Comparison of ENCODE assay signal across 8 cellular contexts in genomic region chr5:154683101-154683757, GRCh38.
DNase-seq lines count a peak whose midpoint lies in the region; ATAC-seq, FAIRE-seq and TF ChIP-seq lines count a peak whose summit lies in the region.

No MANE protein-coding gene starts in this region.

- peak overlapping the region; percentile 83 for H3K4me2 ChIP-seq in A549

- intact Hi-C loops in thyroid gland (cut with DNase I): loop anchor here (5.0 kb wide), 1 partner anchor 79 kb away; no protein-coding TSS in a partner anchor

- peaks cover 10% of the 10 kb centered on the region for H3K4me1 ChIP-seq in A549
- H3K4me1 ChIP-seq in thyroid gland: peaks cover 4 to 17% of the 10 kb centered on the region in 2 donors

- no peak overlapping the region for H3K27ac Mint-ChIP-seq in activated naive CD8-positive, alpha-beta T cell treated with anti-CD3 and anti-CD28 coated beads, Interleukin-2, amount 50 U/mL, for 24 hours

- H3K4me1 Mint-ChIP-seq in activated naive CD8-positive, alpha-beta T cell treated with anti-CD3 and anti-CD28 coated beads, Interleukin-2, amount 50 U/mL, for 24 hours: peaks cover 6% of the 10 kb centered on the region

- TF ChIP-seq POLR2A in A549 (IDR thresholded peaks at IDR 0.05; ENCODE audit: low read length): no peak
- TF ChIP-seq POLR2A in thyroid gland (IDR thresholded peaks at IDR 0.05): no peak

- H3K4me3 Mint-ChIP-seq in activated naive CD8-positive, alpha-beta T cell treated with anti-CD3 and anti-CD28 coated beads, Interleukin-2, amount 50 U/mL, for 24 hours: peak overlapping the region; percentile 48

- no peak for TF ChIP-seq RAD21 in A549 (conservative IDR thresholded peaks at IDR 0.05 in 1 of 2, IDR thresholded peaks at IDR 0.05 in 1 of 2)

- DNase-seq in A549 (ENCODE audit: low read depth in 1 of 2, low spot score in 1 of 2) (peak in 1 of 2 experiments; percentile 36), left lobe of liver (ENCODE audit: low spot score) (no peak), thyroid gland (no peak), SKM-1 (lab: John Stamatoyannopoulos, UW; ENCODE audit: unreplicated experiment) (no peak)
- DNase-seq in activated naive CD8-positive, alpha-beta T cell treated with anti-CD3 and anti-CD28 coated beads, Interleukin-2, amount 50 U/mL, for 24 hours: no peak
- DNase-seq in NK-92 treated with Interleukin-12 subunit alpha and Interleukin-12 subunit beta, amount 100 ng/mL, for 24 hours (lab: John Stamatoyannopoulos, UW): no peak

- POLR2A ChIA-PET in A549 (lab: Yijun Ruan, JAX): interaction anchor here (0.6 to 1.0 kb wide), 8 partner anchors 16 to 240 kb away, joined by 3 to 7 read pairs (median 4); partner anchors contain the start of gene CNOT8

- ATAC-seq in A549: peak; percentile 51 to 64; a peak in 5 of 6 replicates
- peak; percentile 63 for ATAC-seq in GM19035 (IDR thresholded peaks at IDR 0.05; ENCODE audit: unreplicated experiment)
- peak; percentile 52 for ATAC-seq in HG03159 (IDR thresholded peaks at IDR 0.05; ENCODE audit: unreplicated experiment)
- peak; percentile 4 for ATAC-seq in activated naive CD8-positive, alpha-beta T cell treated with anti-CD3 and anti-CD28 coated beads, Interleukin-2, amount 50 U/mL, for 24 hours
- ATAC-seq in left lobe of liver: peak; percentile 18

- peaks cover 18% of the 10 kb centered on the region for H3K9me3 ChIP-seq in A549
- no peaks in the 10 kb centered on the region for H3K9me3 ChIP-seq in thyroid gland

- H3K9me3 Mint-ChIP-seq in activated naive CD8-positive, alpha-beta T cell treated with anti-CD3 and anti-CD28 coated beads, Interleukin-2, amount 50 U/mL, for 24 hours: no peaks in the 10 kb centered on the region

- no peak for FAIRE-seq in A549 (lab: Jason Lieb, UNC)

- no peaks in the 10 kb centered on the region for H3K27me3 ChIP-seq in thyroid gland

- H3K4me3 ChIP-seq in A549: peak overlapping the region; percentile 43
- H3K4me3 ChIP-seq in thyroid gland (replicated peaks in 1 of 3): peak overlapping the region in 2 of 3 donors; percentile 13 to 25

- no peak for TF ChIP-seq EP300 in A549 (IDR thresholded peaks at IDR 0.05)

- CTCF ChIA-PET in A549 (lab: Yijun Ruan, JAX): interaction anchor here (0.6 to 1.7 kb wide), 3 partner anchors 11 to 103 kb away, joined by 3 to 6 read pairs (median 4); no protein-coding TSS in a partner anchor

- H3K36me3 Mint-ChIP-seq in activated naive CD8-positive, alpha-beta T cell treated with anti-CD3 and anti-CD28 coated beads, Interleukin-2, amount 50 U/mL, for 24 hours (ENCODE audit: low read depth): no peaks in the 10 kb centered on the region

- WGBS in A549 (ENCODE audit: missing lambda C conversion rate): 26% methylated on average over 8 of the region's 16 CpGs
- 16 to 18% methylated on average over 14 to 16 of the region's 16 CpGs for WGBS in thyroid gland, 2 donors

- peaks cover 7% of the 10 kb centered on the region for H3K27me3 Mint-ChIP-seq in activated naive CD8-positive, alpha-beta T cell treated with anti-CD3 and anti-CD28 coated beads, Interleukin-2, amount 50 U/mL, for 24 hours

- no peaks in the 10 kb centered on the region for H3K36me3 ChIP-seq in thyroid gland

- H3K27ac ChIP-seq in A549: peak overlapping the region; percentile 92 to 93
- H3K27ac ChIP-seq in thyroid gland: peak overlapping the region; percentile 82 to 87 (median 85)

- TF ChIP-seq CTCF in A549 (IDR thresholded peaks at IDR 0.05) (no peak), thyroid gland (IDR thresholded peaks at IDR 0.05) (no peak)

TF ChIP-seq in A549, 52 proteins besides CTCF, POLR2A, EP300 and RAD21:
- peak; percentile 35; the same call in 1 of the 2 replicates for TF ChIP-seq PHF8 (IDR thresholded peaks at IDR 0.05; ENCODE audit: borderline replicate concordance, low read depth)
- no peak for TF ChIP-seq HDAC2 (IDR thresholded peaks at IDR 0.05)
- TF ChIP-seq HOXB5 (CRISPR knock-in tag; IDR thresholded peaks at IDR 0.05): 0 out of 2 replicates have a peak, but pooled peaks have one; percentile 53
- no peak for TF ChIP-seq KDM1A (IDR thresholded peaks at IDR 0.05; ENCODE audit: low read depth)
- no peak for TF ChIP-seq ESRRA (IDR thresholded peaks at IDR 0.05; ENCODE audit: borderline replicate concordance, low read length)
- no peak for TF ChIP-seq CEBPB (IDR thresholded peaks at IDR 0.05)
- peak in 1 of 2 experiments; percentile 0; a peak in 1 of 5 replicates for TF ChIP-seq JUN (IDR thresholded peaks at IDR 0.05)
- no peak for TF ChIP-seq KDM5A (IDR thresholded peaks at IDR 0.05)
- no peak for TF ChIP-seq ZC3H11A (IDR thresholded peaks at IDR 0.05)
- TF ChIP-seq SREBF2 (IDR thresholded peaks at IDR 0.05): no peak
- TF ChIP-seq ATOH8 (CRISPR knock-in tag; IDR thresholded peaks at IDR 0.05; ENCODE audit: low read depth): no peak
- TF ChIP-seq EHF (CRISPR knock-in tag; IDR thresholded peaks at IDR 0.05): peak; percentile 67; the same call in 1 of the 2 replicates
- TF ChIP-seq SMC3 (IDR thresholded peaks at IDR 0.05): no peak
- TF ChIP-seq TP53 (CRISPR knock-in tag; IDR thresholded peaks at IDR 0.05): no peak
- TF ChIP-seq BHLHE40 (IDR thresholded peaks at IDR 0.05; ENCODE audit: low read depth, low read length): no peak
- TF ChIP-seq RARB (CRISPR knock-in tag; IDR thresholded peaks at IDR 0.05): no peak
- no peak for TF ChIP-seq JUNB (IDR thresholded peaks at IDR 0.05)
- TF ChIP-seq ZSCAN20 (CRISPR knock-in tag; IDR thresholded peaks at IDR 0.05): no peak
- no peak for TF ChIP-seq PBX3 (IDR thresholded peaks at IDR 0.05)
- TF ChIP-seq MYC (IDR thresholded peaks at IDR 0.05; ENCODE audit: borderline replicate concordance, low read length): no peak
- TF ChIP-seq RFX5 (IDR thresholded peaks at IDR 0.05): no peak
- TF ChIP-seq GATA3 (IDR thresholded peaks at IDR 0.05; ENCODE audit: borderline replicate concordance): no peak
- TF ChIP-seq NFE2L2 (conservative IDR thresholded peaks at IDR 0.05; ENCODE audit: low read length): no peak
- no peak for TF ChIP-seq CHD2 (IDR thresholded peaks at IDR 0.05; ENCODE audit: low read length, partially characterized antibody)
- peak; percentile 69 for TF ChIP-seq ZFP36 (IDR thresholded peaks at IDR 0.05; ENCODE audit: borderline replicate concordance, partially characterized antibody)
- no peak for TF ChIP-seq EHMT2 (IDR thresholded peaks at IDR 0.05; ENCODE audit: low read depth)
- no peak for TF ChIP-seq REST (IDR thresholded peaks at IDR 0.05)

Comparison
In these comparisons a context has a peak if more than half of its experiments do, and no peak if none do; other contexts are left out.
1. ATAC-seq: peak in every context shown above with its lines; median percentile 63 in GM19035; 58 in A549; 52 in HG03159; 18 in left lobe of liver; 4 in activated naive CD8-positive, alpha-beta T cell treated with anti-CD3 and anti-CD28 coated beads, Interleukin-2, amount 50 U/mL, for 24 hours.